Comparison of ENCODE assay signal across 8 cellular contexts in the genomic region with DNA sequence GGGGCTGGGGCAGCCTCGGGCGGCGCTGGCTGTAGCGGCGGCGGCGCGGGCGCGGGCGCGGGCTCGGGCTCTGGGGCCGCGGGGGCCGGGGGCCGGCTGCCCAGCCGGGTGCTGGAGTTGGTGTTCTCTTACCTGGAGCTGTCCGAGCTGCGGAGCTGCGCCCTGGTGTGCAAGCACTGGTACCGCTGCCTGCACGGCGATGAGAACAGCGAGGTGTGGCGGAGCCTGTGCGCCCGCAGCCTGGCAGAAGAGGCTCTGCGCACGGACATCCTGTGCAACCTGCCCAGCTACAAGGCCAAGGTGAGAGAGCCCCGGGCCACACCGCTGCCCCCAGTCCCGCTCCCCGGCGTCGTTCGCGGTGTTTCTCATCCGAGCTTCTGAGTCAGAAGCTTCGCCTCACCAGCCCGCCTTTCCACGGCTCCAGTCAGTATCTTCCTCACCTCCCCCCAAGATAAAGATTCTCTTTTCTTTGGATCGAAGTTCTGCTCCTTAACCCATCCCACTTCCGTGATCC. TPM values are rescaled to one million over a fixed set of nuclear protein-coding genes. Genes with fewer than 3 reads are reported as not detected.
DNase-seq lines count a peak whose midpoint lies in the region; ATAC-seq and TF ChIP-seq lines count a peak whose summit lies in the region.

No MANE protein-coding gene starts in this region.

- WGBS in right lobe of liver (ENCODE audit: insufficient coverage, low coverage, low lambda C conversion rate, missing lambda C conversion rate) = 0% methylated on average over 5 of the region's 44 CpGs

- ATAC-seq in DND-41 (ENCODE audit: insufficient read depth, low read depth) (peak; percentile 13), GM21515 (IDR thresholded peaks at IDR 0.05; ENCODE audit: unreplicated experiment) (peak; percentile 32), activated B cell treated with CpG ODN at 0.5 μM for 24 hours (ENCODE audit: low read depth) (peak; percentile 43), right lobe of liver (peak; percentile 12 to 38 (median 18))

- peaks cover 3% of the 10 kb centered on the region; the same call in 1 of the 2 replicates for H4K20me1 ChIP-seq in DND-41 (ENCODE audit: insufficient read depth, low read length)

- peak; percentile 2 for TF ChIP-seq CTCF in DND-41 (IDR thresholded peaks at IDR 0.05; ENCODE audit: borderline replicate concordance, extremely low read depth, low read length, poor library complexity, severe bottlenecking)
- TF ChIP-seq CTCF in activated B cell treated with CpG ODN at 0.5 μM for 24 hours (IDR thresholded peaks at IDR 0.05) = no peak
- no peak for TF ChIP-seq CTCF in choroid plexus epithelial cell (conservative IDR thresholded peaks at IDR 0.05; ENCODE audit: low read depth, low read length)
- no peak for TF ChIP-seq CTCF in right lobe of liver (IDR thresholded peaks at IDR 0.05)

- H3K27ac ChIP-seq in DND-41 (ENCODE audit: low read length) = peak overlapping the region; percentile 95
- peak overlapping the region in 2 of 3 donors; percentile 13 to 73 for H3K27ac ChIP-seq in right lobe of liver

- H3K27me3 ChIP-seq in DND-41 (ENCODE audit: insufficient read depth, low read length, poor library complexity) (no peaks in the 10 kb centered on the region), right lobe of liver (no peaks in the 10 kb centered on the region)

- POLR2A ChIA-PET in activated B cell treated with CpG ODN at 0.5 μM for 24 hours (lab: Charles Lee) = interaction anchor here (0.7 to 2.6 kb wide), 20 partner anchors 14 to 373 kb away, joined by 3 to 18 read pairs (median 5); a partner anchor contains a TSS

- H3K27ac Mint-ChIP-seq in activated B cell treated with CpG ODN at 0.5 μM for 24 hours = peak overlapping the region; percentile 82

- H3K9me3 ChIP-seq in DND-41 (ENCODE audit: insufficient read depth, low read length, severe bottlenecking) (no peaks in the 10 kb centered on the region), right lobe of liver (no peaks in the 10 kb centered on the region)

- no peaks in the 10 kb centered on the region for H3K27me3 Mint-ChIP-seq in activated B cell treated with CpG ODN at 0.5 μM for 24 hours

- peak overlapping the region; percentile 70 for H2AFZ ChIP-seq in DND-41 (ENCODE audit: low read depth, low read length)

- peaks cover 86% of the 10 kb centered on the region for H3K79me2 ChIP-seq in DND-41 (ENCODE audit: insufficient read depth, low read length)

- H3K4me3 Mint-ChIP-seq in activated B cell treated with CpG ODN at 0.5 μM for 24 hours = peak overlapping the region; percentile 86

- H3K36me3 ChIP-seq in DND-41 (ENCODE audit: insufficient read depth, low read length) (peaks cover 16% of the 10 kb centered on the region), right lobe of liver (peaks cover 0 to 4% (median 0%) of the 10 kb centered on the region in 4 donors)

- CTCF ChIA-PET in activated B cell treated with CpG ODN at 0.5 μM for 24 hours (lab: Charles Lee) = interaction anchor here (2.7 kb wide), 1 partner anchor 40 kb away, joined by 12 read pairs; no protein-coding TSS in a partner anchor

- peaks cover 22% of the 10 kb centered on the region for H3K36me3 Mint-ChIP-seq in activated B cell treated with CpG ODN at 0.5 μM for 24 hours (ENCODE audit: low read depth)

- peak overlapping the region; percentile 82 for H3K9ac ChIP-seq in DND-41 (ENCODE audit: low read depth, low read length)

- intact Hi-C loops in activated B cell treated with CpG ODN at 0.5 μM for 24 hours (cut with micrococcal nuclease) (loop anchor here (1.0 to 2.0 kb wide), 5 partner anchors 32 to 314 kb away; a partner anchor contains a TSS), right lobe of liver (cut with DNase I) (no loop called here)

- H3K4me1 Mint-ChIP-seq in activated B cell treated with CpG ODN at 0.5 μM for 24 hours = peaks cover 27% of the 10 kb centered on the region

- H3K4me1 ChIP-seq in DND-41 (ENCODE audit: insufficient read depth, low read length) (peaks cover 61% of the 10 kb centered on the region), right lobe of liver (peaks cover 0 to 13% (median 6%) of the 10 kb centered on the region in 4 donors)

- TF ChIP-seq POLR2A in right lobe of liver (IDR thresholded peaks at IDR 0.05) = no peak

- H3K4me2 ChIP-seq in DND-41 (ENCODE audit: insufficient read depth, low read length) = peak overlapping the region; percentile 81

- no peaks in the 10 kb centered on the region for H3K9me3 Mint-ChIP-seq in activated B cell treated with CpG ODN at 0.5 μM for 24 hours

- DNase-seq in DND-41 (peak; percentile 55), HuH-7 (ENCODE audit: low spot score) (peak; percentile 31), activated B cell treated with CpG ODN at 0.5 μM for 24 hours (no peak), choroid plexus epithelial cell (ENCODE audit: low read depth) (peak; percentile 35), right lobe of liver (peak; percentile 54 to 69 (median 56)), NCI-H1694 treated with DMSO at 0.1 percent for 48 hours (lab: John Stamatoyannopoulos, UW) (no peak)
- DNase-seq in stimulated activated CD8-positive, alpha-beta memory T cell treated with anti-CD3 and anti-CD28 coated beads, Interleukin-12 subunit alpha, Interleukin-12 subunit beta, amount 100 ng/mL, for 1 hour (ENCODE audit: low read depth) = peak; percentile 20

- H3K4me3 ChIP-seq in DND-41 (ENCODE audit: low read depth in 1 of 2, low read length in 2 of 2) (peak overlapping the region; percentile 84 to 98; a peak in 3 of 4 replicates), choroid plexus epithelial cell (ENCODE audit: low read depth, low read length) (peak overlapping the region; percentile 98), right lobe of liver (peak overlapping the region; percentile 93 to 97 (median 95))

RNA-seq across cellular contexts. Expression of a gene that starts 0.6 kb away (rescaled TPM):
- total RNA-seq in activated B cell treated with CpG ODN at 0.5 μM for 24 hours = 5.7 and 6.5 TPM in 2 replicates
- total RNA-seq in right lobe of liver = 1 to 10 TPM; 3.8 to 5.5 (median 4.4) TPM

RNA-seq across cellular contexts. Expression of a gene that starts 0.7 kb away (rescaled TPM):
- total RNA-seq in activated B cell treated with CpG ODN at 0.5 μM for 24 hours = 14.1 and 14.3 TPM in 2 replicates
- total RNA-seq in right lobe of liver = 1 to 10 TPM; 1.5 to 5.8 (median 4.3) TPM

RNA-seq across cellular contexts. Expression of a gene that starts 53.9 kb away (rescaled TPM):
- total RNA-seq in activated B cell treated with CpG ODN at 0.5 μM for 24 hours (not detected in 2 replicates), right lobe of liver (not detected)

Comparison
In these comparisons a context has a peak if more than half of its experiments do, and no peak if none do; other contexts are left out.
1. DNase-seq: peak in DND-41 (single experiment), HuH-7 (single experiment), choroid plexus epithelial cell (single experiment), right lobe of liver (3 of 3) and stimulated activated CD8-positive, alpha-beta memory T cell treated with anti-CD3 and anti-CD28 coated beads, Interleukin-12 subunit alpha, Interleukin-12 subunit beta, amount 100 ng/mL, for 1 hour (single experiment); none in activated B cell treated with CpG ODN at 0.5 μM for 24 hours (single experiment) and NCI-H1694 treated with DMSO at 0.1 percent for 48 hours (single experiment).
2. Peak in every context shown above with its lines, with median percentiles within 50 percentile points of each other: ATAC-seq and H3K4me3 ChIP-seq.